ENCODE assay signal across 33 cellular contexts in the genomic region with DNA sequence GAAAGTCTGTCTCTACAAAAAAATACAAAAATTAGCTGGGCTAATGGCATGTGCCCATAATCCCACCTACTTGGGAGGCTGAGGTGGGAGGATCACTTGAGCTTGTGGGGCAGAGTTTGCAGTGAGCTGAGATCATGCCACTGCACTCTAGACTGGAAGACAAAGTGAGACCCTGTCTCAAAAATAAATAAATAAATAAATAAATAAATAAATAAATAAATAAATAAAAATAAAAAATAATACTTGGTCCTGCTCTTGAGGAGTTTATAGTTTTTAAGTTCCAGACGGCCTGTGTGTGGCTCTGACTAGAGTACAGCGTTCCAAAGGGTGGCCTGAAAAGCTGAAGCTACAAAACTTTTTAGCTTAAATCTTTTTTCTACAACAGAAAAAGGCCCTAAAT. TPM values are rescaled to one million over a fixed set of nuclear protein-coding genes. Genes with fewer than 3 reads are reported as not detected.
"Had no signal": no experiment of that assay in that cellular context is flagged by ENCODE, and none has a peak within 500 bp of the region (broad histone marks: within the 10 kb centered on the region; RNA-seq: fewer than 3 reads in every experiment).

No MANE protein-coding gene starts in this region.

- H3K9me3 Mint-ChIP-seq: activated B cell treated with CpG ODN at 0.5 μM for 24 hours; activated CD4-positive, alpha-beta T cell treated with anti-CD3 and anti-CD28 coated beads, Interleukin-2, amount 10 ng/mL, durations not matched to agents 24 days and 14 days; activated naive CD4-positive, alpha-beta T cell treated with anti-CD3 and anti-CD28 coated beads, Interleukin-2, amount 50 U/mL, for 24 hours; activated T-cell treated with anti-CD3 and anti-CD28 coated beads, Interleukin-2, amount 50 U/mL, for 72 hours; activated T-helper 17 cell treated with anti-CD3 and anti-CD28 coated beads, Interleukin-2, amount 50 U/mL, for 72 hours; central memory CD8-positive, alpha-beta T cell; T-helper 1 cell treated with Interleukin-12 subunit alpha and Interleukin-12 subunit beta and Interleukin-4 antibody, amounts not matched to agents 30 μg/mL and 1 μg/mL, for 36 hours; T-helper 2 cell treated with Interferon-gamma antibody and Interleukin-4, amounts not matched to agents 5 μg/mL and 100 μg/mL, for 36 hours had no signal

- H3K4me3 ChIP-seq: ascending aorta, cardiac muscle cell, MG63, Peyer's patch, SJSA1 had no signal

- H3K4me1 Mint-ChIP-seq: activated B cell treated with CpG ODN at 0.5 μM for 24 hours; central memory CD8-positive, alpha-beta T cell had no signal

- H3K9me3 ChIP-seq: ascending aorta, MG63, Peyer's patch, SJSA1, SK-N-SH had no signal

- H3K27me3 Mint-ChIP-seq: activated B cell treated with CpG ODN at 0.5 μM for 24 hours; activated CD4-positive, alpha-beta T cell treated with anti-CD3 and anti-CD28 coated beads, Interleukin-2, amount 10 ng/mL, durations not matched to agents 24 days and 14 days; activated naive CD4-positive, alpha-beta T cell treated with anti-CD3 and anti-CD28 coated beads, Interleukin-2, amount 50 U/mL, for 24 hours; activated T-helper 17 cell treated with anti-CD3 and anti-CD28 coated beads, Interleukin-2, amount 50 U/mL, for 72 hours; central memory CD8-positive, alpha-beta T cell had no signal

- H3K27me3 ChIP-seq: ascending aorta, cardiac muscle cell, MG63, Peyer's patch, SJSA1 had no signal

- ATAC-seq: activated T-cell treated with anti-CD3 and anti-CD28 coated beads, Interleukin-2, amount 50 U/mL, for 72 hours; activated T-helper 17 cell treated with anti-CD3 and anti-CD28 coated beads, Interleukin-2, amount 50 U/mL, for 72 hours; PC-3 had no signal

- H3K27ac Mint-ChIP-seq: activated B cell treated with CpG ODN at 0.5 μM for 24 hours; T-helper 2 cell treated with Interferon-gamma antibody and Interleukin-4, amounts not matched to agents 5 μg/mL and 100 μg/mL, for 36 hours had no signal

- H3K4me1 ChIP-seq: ascending aorta, Peyer's patch, SJSA1 had no signal

- H3K27ac ChIP-seq: ascending aorta, cardiac muscle cell, Peyer's patch, SJSA1 had no signal

- H3K4me3 Mint-ChIP-seq: activated B cell treated with CpG ODN at 0.5 μM for 24 hours; activated CD4-positive, alpha-beta T cell treated with anti-CD3 and anti-CD28 coated beads, Interleukin-2, amount 10 ng/mL, durations not matched to agents 24 days and 14 days; activated naive CD4-positive, alpha-beta T cell treated with anti-CD3 and anti-CD28 coated beads, Interleukin-2, amount 50 U/mL, for 24 hours; central memory CD8-positive, alpha-beta T cell; T-helper 1 cell treated with Interleukin-12 subunit alpha and Interleukin-12 subunit beta and Interleukin-4 antibody, amounts not matched to agents 30 μg/mL and 1 μg/mL, for 36 hours; T-helper 2 cell treated with Interferon-gamma antibody and Interleukin-4, amounts not matched to agents 5 μg/mL and 100 μg/mL, for 36 hours had no signal

- DNase-seq: activated B cell treated with CpG ODN at 0.5 μM for 24 hours; activated CD4-positive, alpha-beta T cell treated with anti-CD3 and anti-CD28 coated beads, Interleukin-2, amount 10 ng/mL, durations not matched to agents 24 days and 14 days; activated CD4-positive, alpha-beta T cell treated with anti-CD3 and anti-CD28 coated beads, Interleukin-2, amount 50 U/mL, for 4 hours; activated CD4-positive, CD25-positive, alpha-beta regulatory T cell treated with anti-CD3 and anti-CD28 coated beads, Interleukin-2, amount 50 U/mL, for 72 hours; activated CD8-positive, alpha-beta memory T cell treated with anti-CD3 and anti-CD28 coated beads, Interleukin-2, amount 50 U/mL, for 4 hours; activated effector memory CD4-positive, alpha-beta T cell treated with anti-CD3 and anti-CD28 coated beads, Interleukin-2, amount 50 U/mL, for 16 hours; activated naive CD4-positive, alpha-beta T cell; activated T-cell treated with anti-CD3 and anti-CD28 coated beads, Interleukin-2, amount 50 U/mL, for 72 hours; amygdala; Kasumi-1; KG1; MG63; NCI-H1092; NCI-H1436 treated with DMSO at 0.1 percent for 48 hours; NCI-H1694 treated with DMSO at 0.1 percent for 48 hours; NCI-H2029; NCI-H510A; NCI-H526; NCI-H748 treated with DMSO at 0.1 percent for 48 hours; NK-92 treated with Interleukin-12 subunit alpha and Interleukin-12 subunit beta, amount 100 ng/mL, for 24 hours; PC-3; Peyer's patch; RPMI8226; SHP77 treated with DMSO at 0.1 percent for 48 hours; SK-N-SH had no signal

RNA-seq across cellular contexts. Expression of a gene that starts 35.1 kb away (rescaled TPM):
- total RNA-seq: activated B cell treated with CpG ODN at 0.5 μM for 24 hours; activated CD4-positive, alpha-beta T cell treated with anti-CD3 and anti-CD28 coated beads, Interleukin-2, amount 10 ng/mL, durations not matched to agents 24 days and 14 days; activated T-cell treated with anti-CD3 and anti-CD28 coated beads, Interleukin-2, amount 50 U/mL, for 72 hours; activated T-helper 17 cell treated with anti-CD3 and anti-CD28 coated beads, Interleukin-2, amount 50 U/mL, for 72 hours; ascending aorta had no signal
